1 cellular context compared by ENCODE assay signal in the genomic region with DNA sequence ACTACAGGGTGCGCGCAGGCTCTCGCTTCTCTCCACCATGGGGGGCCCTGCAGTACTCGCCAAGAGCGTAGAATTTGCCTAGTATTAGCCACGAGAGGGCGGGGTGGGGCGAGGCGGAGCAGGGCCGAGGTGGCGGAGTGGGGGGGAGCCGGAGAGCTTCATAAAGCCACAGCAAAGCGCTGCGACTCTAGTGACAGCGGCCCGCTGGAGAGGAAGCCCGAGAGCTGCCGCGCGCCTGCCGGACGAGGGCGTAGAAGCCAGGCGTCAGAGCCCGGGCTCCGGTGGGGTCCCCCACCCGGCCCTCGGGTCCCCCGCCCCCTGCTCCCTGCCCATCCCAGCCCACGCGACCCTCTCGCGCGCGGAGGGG.
TF ChIP-seq lines count a peak whose summit lies in the region.

A gene with protein sequence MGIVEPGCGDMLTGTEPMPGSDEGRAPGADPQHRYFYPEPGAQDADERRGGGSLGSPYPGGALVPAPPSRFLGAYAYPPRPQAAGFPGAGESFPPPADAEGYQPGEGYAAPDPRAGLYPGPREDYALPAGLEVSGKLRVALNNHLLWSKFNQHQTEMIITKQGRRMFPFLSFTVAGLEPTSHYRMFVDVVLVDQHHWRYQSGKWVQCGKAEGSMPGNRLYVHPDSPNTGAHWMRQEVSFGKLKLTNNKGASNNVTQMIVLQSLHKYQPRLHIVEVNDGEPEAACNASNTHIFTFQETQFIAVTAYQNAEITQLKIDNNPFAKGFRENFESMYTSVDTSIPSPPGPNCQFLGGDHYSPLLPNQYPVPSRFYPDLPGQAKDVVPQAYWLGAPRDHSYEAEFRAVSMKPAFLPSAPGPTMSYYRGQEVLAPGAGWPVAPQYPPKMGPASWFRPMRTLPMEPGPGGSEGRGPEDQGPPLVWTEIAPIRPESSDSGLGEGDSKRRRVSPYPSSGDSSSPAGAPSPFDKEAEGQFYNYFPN (plus strand): TSS at position 190 of the 367 bp plus-strand sequence. CDS start 219 bp downstream, outside the sequence.

TF ChIP-seq in HEK293, 187 proteins besides CTCF, POLR2A, EP300 and RAD21 (continued from another document):
- TF ChIP-seq, protein P1, sequence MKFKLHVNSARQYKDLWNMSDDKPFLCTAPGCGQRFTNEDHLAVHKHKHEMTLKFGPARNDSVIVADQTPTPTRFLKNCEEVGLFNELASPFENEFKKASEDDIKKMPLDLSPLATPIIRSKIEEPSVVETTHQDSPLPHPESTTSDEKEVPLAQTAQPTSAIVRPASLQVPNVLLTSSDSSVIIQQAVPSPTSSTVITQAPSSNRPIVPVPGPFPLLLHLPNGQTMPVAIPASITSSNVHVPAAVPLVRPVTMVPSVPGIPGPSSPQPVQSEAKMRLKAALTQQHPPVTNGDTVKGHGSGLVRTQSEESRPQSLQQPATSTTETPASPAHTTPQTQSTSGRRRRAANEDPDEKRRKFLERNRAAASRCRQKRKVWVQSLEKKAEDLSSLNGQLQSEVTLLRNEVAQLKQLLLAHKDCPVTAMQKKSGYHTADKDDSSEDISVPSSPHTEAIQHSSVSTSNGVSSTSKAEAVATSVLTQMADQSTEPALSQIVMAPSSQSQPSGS (tag by site-specific recombination; IDR thresholded peaks at IDR 0.05; ENCODE audit: low read depth): no peak
